In genomic region chr2:159614534-159615186, GRCh38 we compare ENCODE assay signal across 8 cellular contexts. TPM values are rescaled to one million over a fixed set of nuclear protein-coding genes. Genes with fewer than 3 reads are reported as not detected.
DNase-seq lines count a peak whose midpoint lies in the region; ATAC-seq, FAIRE-seq and TF ChIP-seq lines count a peak whose summit lies in the region.

No MANE protein-coding gene starts in this region.

- FAIRE-seq in TTC549 (lab: Jason Lieb, UNC) = peak; percentile 73

- no peaks in the 10 kb centered on the region for H3K27me3 ChIP-seq in H7 (ENCODE audit: control insufficient read depth, insufficient read depth, low read length)

- H3K4me3 ChIP-seq in AG04449 (ENCODE audit: low read depth, low read length) (peak overlapping the region; percentile 71), H7 (ENCODE audit: insufficient read depth, low read depth, low read length) (peak overlapping the region; percentile 89)

- no peak for ATAC-seq in HG03135 (IDR thresholded peaks at IDR 0.05; ENCODE audit: unreplicated experiment)

- no peak for DNase-seq in AG04449 (ENCODE audit: low read depth, low spot score)
- DNase-seq in H7 = no peak
- DNase-seq in glomerular endothelial cell (ENCODE audit: extremely low read depth, low read depth, low spot score) = peak; percentile 57
- DNase-seq in renal cortical epithelial cell (ENCODE audit: low read depth) = peak; percentile 53
- no peak for DNase-seq in HCEC 1CT
- DNase-seq in COLO668 (lab: John Stamatoyannopoulos, UW; ENCODE audit: unreplicated experiment) = no peak

- TF ChIP-seq CTCF in AG04449 (IDR thresholded peaks at IDR 0.05; ENCODE audit: insufficient read depth, low read length, missing control alignments) = no peak

- CTCF ChIA-PET in AG04449 (lab: Yijun Ruan, JAX) = interaction anchor here (1.7 kb wide), 1 partner anchor 17 kb away, joined by 4 read pairs; no protein-coding TSS in a partner anchor

- H3K36me3 ChIP-seq in H7 (replicated peaks; ENCODE audit: control insufficient read depth, insufficient read depth, low read length) = no peaks in the 10 kb centered on the region

- POLR2A ChIA-PET in AG04449 (lab: Yijun Ruan, JAX) = interaction anchor here (0.6 to 2.1 kb wide), 5 partner anchors 9 to 350 kb away, joined by 3 to 18 read pairs (median 4); partner anchors contain the start of gene MARCHF7

RNA-seq across cellular contexts. Expression of gene BAZ2B, which starts 1.7 kb away (rescaled TPM):
- total RNA-seq in H7 (2014; rRNA removed; shearing (Covaris generic)) = 16.3 and 27.9 TPM in 2 replicates
- 43.3 and 79.3 TPM in 2 replicates for total RNA-seq in glomerular endothelial cell
- total RNA-seq in renal cortical epithelial cell = 38.0 and 115 TPM in 2 replicates

Comparison
In these comparisons a context has a peak if more than half of its experiments do, and no peak if none do; other contexts are left out.
1. DNase-seq: peak in glomerular endothelial cell (single experiment) and renal cortical epithelial cell (single experiment); none in AG04449 (single experiment), H7 (single experiment), HCEC 1CT (single experiment) and COLO668 (single experiment).